In the genomic region with DNA sequence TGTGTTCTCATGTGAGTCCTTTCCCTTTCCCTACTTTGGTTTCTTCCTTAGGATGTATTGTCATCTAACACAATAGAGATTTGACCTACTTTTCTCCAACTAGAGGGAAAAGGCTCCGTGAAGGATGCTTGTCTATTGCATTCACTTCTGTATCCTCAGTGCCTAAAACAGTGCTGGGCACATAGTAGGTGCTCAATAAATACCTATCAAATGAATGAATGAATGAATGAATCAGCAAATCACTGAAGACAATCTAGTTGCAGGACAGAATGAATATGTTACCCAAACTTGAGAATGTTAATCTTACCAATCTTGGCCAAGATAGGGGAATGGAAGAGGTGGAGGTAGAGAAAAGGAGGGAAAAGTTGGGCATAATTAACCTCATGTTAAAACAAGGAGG, we compare ENCODE assay signal across 11 cellular contexts.
"Had no signal": no experiment of that assay in that cellular context is flagged by ENCODE, and none has a peak within 500 bp of the region (broad histone marks: within the 10 kb centered on the region; RNA-seq: fewer than 3 reads in every experiment).

No MANE protein-coding gene starts in this region.

- H3K27ac ChIP-seq: GM23248, HL-60, KMS-11 had no signal

- H3K4me2 ChIP-seq: KMS-11 had no signal

- H3K4me3 ChIP-seq: GM23248, HAP-1 had no signal

- H3K4me3 Mint-ChIP-seq: HFFc6 had no signal

- H3K9ac ChIP-seq: GM23248, KMS-11 had no signal

- DNase-seq: GM23248, GOT3, H7, HFFc6, IMR-90, Karpas-422, KBM-7 had no signal

- H2AFZ ChIP-seq: GM23248 had no signal

- H3K9me3 Mint-ChIP-seq: HFFc6 had no signal

- H3K27ac Mint-ChIP-seq: HFFc6 had no signal

- ATAC-seq: HCT116 had no signal

- H3K36me3 ChIP-seq: HAP-1 had no signal

- H3K9me3 ChIP-seq: HAP-1 had no signal
